In genomic region chr15:52234596-52235541, GRCh38 we compare ENCODE assay signal across 12 cellular contexts. TPM values are rescaled to one million over a fixed set of nuclear protein-coding genes. Genes with fewer than 3 reads are reported as not detected.
DNase-seq lines count a peak whose midpoint lies in the region; ATAC-seq and TF ChIP-seq lines count a peak whose summit lies in the region.
"Had no signal": no experiment of that assay in that cellular context is flagged by ENCODE, and none has a peak within 500 bp of the region (broad histone marks: within the 10 kb centered on the region; RNA-seq: fewer than 3 reads in every experiment).

No MANE protein-coding gene starts in this region.

- H3K4me3 Mint-ChIP-seq in T-cell: peak overlapping the region; percentile 25 to 66 (median 41)

- H3K4me1 ChIP-seq in esophagus muscularis mucosa: peaks cover 0 to 4% (median 0%) of the 10 kb centered on the region in 4 donors
- H3K4me1 ChIP-seq: parathyroid adenoma had no signal

- peak; percentile 46 for ATAC-seq in GM21529 (IDR thresholded peaks at IDR 0.05; ENCODE audit: unreplicated experiment)
- ATAC-seq in T-cell (replicated peaks in 1 of 4): peak; percentile 75 to 88 (median 86)
- peak; percentile 22 for ATAC-seq in left colon
- no peak for ATAC-seq in HG03342 (IDR thresholded peaks at IDR 0.05; ENCODE audit: unreplicated experiment)
- no peak for ATAC-seq in HG02840 (IDR thresholded peaks at IDR 0.05; ENCODE audit: low FRiP score, unreplicated experiment)

- CTCF ChIA-PET in T-cell (lab: Charles Lee): interaction anchor here (0.7 to 1.7 kb wide), 5 partner anchors 8 to 59 kb away, joined by 3 to 4 read pairs (median 3); no protein-coding TSS in a partner anchor

- peaks cover 39 to 53% (median 46%) of the 10 kb centered on the region in 3 donors for H3K4me1 Mint-ChIP-seq in T-cell

- intact Hi-C loops in left colon (cut with DNase I, micrococcal nuclease): no loop called here
- intact Hi-C loops in esophagus muscularis mucosa (cut with DNase I): no loop called here

- no peaks in the 10 kb centered on the region for H3K9me3 Mint-ChIP-seq in T-cell

- H3K9me3 ChIP-seq in esophagus muscularis mucosa: no peaks in the 10 kb centered on the region

- TF ChIP-seq EP300 in esophagus muscularis mucosa (IDR thresholded peaks at IDR 0.05): no peak

- POLR2A ChIA-PET in T-cell (lab: Charles Lee): interaction anchor here in 1 of 2 donors (0.6 to 1.3 kb wide), 2 partner anchors 15 to 56 kb away, joined by 3 to 4 read pairs; no protein-coding TSS in a partner anchor

- TF ChIP-seq POLR2A in esophagus muscularis mucosa (IDR thresholded peaks at IDR 0.05; ENCODE audit: low read depth): no peak

- H3K27me3 Mint-ChIP-seq in T-cell: no peaks in the 10 kb centered on the region

- peak; percentile 73 for DNase-seq in GM12865 (ENCODE audit: low read depth)
- peak in 26 of 34 experiments; percentile 10 to 74 (median 32) for DNase-seq in T-cell
- peak in 1 of 2 donors; percentile 34 for DNase-seq in left colon
- DNase-seq in AG08395 (ENCODE audit: low spot score): no peak
- DNase-seq in esophagus muscularis mucosa (ENCODE audit: extremely low spot score): no peak
- DNase-seq: caudate nucleus, DMS53 had no signal

- H3K36me3 Mint-ChIP-seq in T-cell: no peaks in the 10 kb centered on the region

- H3K4me3 ChIP-seq in GM12865 (ENCODE audit: low read depth, low read length) (no peak overlapping the region), esophagus muscularis mucosa (no peak overlapping the region)
- H3K4me3 ChIP-seq: hepatocyte had no signal

- TF ChIP-seq CTCF in GM12865 (IDR thresholded peaks at IDR 0.05; ENCODE audit: insufficient read depth, low read depth, low read length, missing control alignments): no peak
- TF ChIP-seq CTCF in esophagus muscularis mucosa (IDR thresholded peaks at IDR 0.05): no peak

- peaks cover 0 to 8% (median 0%) of the 10 kb centered on the region in 4 donors for H3K36me3 ChIP-seq in esophagus muscularis mucosa

- H3K27ac Mint-ChIP-seq in T-cell: peak overlapping the region; percentile 98 to 99

- H3K27ac ChIP-seq in esophagus muscularis mucosa (replicated peaks in 1 of 4): no peak overlapping the region
- H3K27ac ChIP-seq: hepatocyte, parathyroid adenoma had no signal

- no peaks in the 10 kb centered on the region for H3K27me3 ChIP-seq in esophagus muscularis mucosa
- H3K27me3 ChIP-seq: hepatocyte had no signal

- 62% methylated on average over 14 of the region's 17 CpGs for WGBS in esophagus muscularis mucosa

RNA-seq across cellular contexts. Expression of gene GNB5, which starts 43.7 kb away (rescaled TPM):
- total RNA-seq in T-cell: 10 to 100 TPM; 39.7 to 74.4 (median 54.7) TPM
- total RNA-seq in left colon: 1 to 10 TPM; 5.4 to 9.2 TPM
- 10 to 100 TPM; 26.7 to 50.1 (median 36.2) TPM for total RNA-seq in esophagus muscularis mucosa

Comparison
In these comparisons a context has a peak if more than half of its experiments do, and no peak if none do; other contexts are left out.
1. DNase-seq: peak in GM12865 (single experiment) and T-cell (26 of 34); none in AG08395 (single experiment) and esophagus muscularis mucosa (single experiment).
2. ATAC-seq: peak in GM21529 (single experiment), T-cell (4 of 4) and left colon (single experiment); none in HG03342 (single experiment) and HG02840 (single experiment).